8 cellular contexts compared by ENCODE assay signal in the genomic region with DNA sequence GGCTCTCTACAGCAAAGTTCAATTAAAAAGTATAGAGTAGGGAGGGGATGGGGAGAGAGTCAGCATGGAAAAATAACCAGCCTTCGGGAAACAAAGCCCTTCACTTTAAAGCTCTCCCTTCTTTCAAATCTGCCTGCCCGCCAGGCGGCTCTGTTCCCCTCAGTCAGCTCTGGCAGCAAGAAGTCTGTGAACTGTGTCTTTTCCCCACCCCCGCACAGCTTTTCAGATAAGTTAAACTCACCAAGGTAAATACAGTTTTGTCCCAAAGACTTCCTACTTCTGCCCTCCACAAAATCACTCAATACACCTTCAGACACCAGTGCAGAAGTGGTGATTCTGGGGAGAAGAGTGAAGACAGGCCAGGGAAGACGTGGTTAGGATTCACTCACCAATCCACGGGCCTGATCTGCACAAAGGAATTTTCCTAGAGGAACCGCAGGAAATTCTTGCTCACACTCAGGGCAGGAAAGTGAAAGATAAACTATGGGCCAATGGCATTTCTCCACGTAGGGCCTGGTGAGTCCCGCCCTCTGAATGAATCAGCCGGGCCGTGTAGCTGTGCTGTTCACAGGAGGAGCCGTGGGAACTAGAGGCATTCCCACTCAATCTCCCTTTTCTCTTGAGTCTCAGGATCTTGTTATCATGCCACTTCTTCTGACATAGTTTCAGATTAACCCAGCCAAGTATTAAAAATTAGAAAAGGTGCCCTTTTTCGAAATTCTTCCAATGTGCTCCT. TPM values are rescaled to one million over a fixed set of nuclear protein-coding genes. Genes with fewer than 3 reads are reported as not detected.
DNase-seq lines count a peak whose midpoint lies in the region; ATAC-seq and TF ChIP-seq lines count a peak whose summit lies in the region.

A gene with protein sequence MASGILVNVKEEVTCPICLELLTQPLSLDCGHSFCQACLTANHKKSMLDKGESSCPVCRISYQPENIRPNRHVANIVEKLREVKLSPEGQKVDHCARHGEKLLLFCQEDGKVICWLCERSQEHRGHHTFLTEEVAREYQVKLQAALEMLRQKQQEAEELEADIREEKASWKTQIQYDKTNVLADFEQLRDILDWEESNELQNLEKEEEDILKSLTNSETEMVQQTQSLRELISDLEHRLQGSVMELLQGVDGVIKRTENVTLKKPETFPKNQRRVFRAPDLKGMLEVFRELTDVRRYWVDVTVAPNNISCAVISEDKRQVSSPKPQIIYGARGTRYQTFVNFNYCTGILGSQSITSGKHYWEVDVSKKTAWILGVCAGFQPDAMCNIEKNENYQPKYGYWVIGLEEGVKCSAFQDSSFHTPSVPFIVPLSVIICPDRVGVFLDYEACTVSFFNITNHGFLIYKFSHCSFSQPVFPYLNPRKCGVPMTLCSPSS (minus strand): TSS at position 448 of the 736 bp plus-strand sequence. CDS start 4,897 bp downstream, outside the sequence.

- H3K36me3 Mint-ChIP-seq in naive B cell = peaks cover 0 to 4% of the 10 kb centered on the region in 2 donors
- H3K36me3 Mint-ChIP-seq in stimulated activated memory B cell treated with anti-CD40 and anti-IgM and Interleukin-4, amounts not matched to agents 10 μg/mL and 1 μg/mL and 100 μg/mL, for 72 hours = peaks cover 12% of the 10 kb centered on the region

- TF ChIP-seq CTCF in 22Rv1 (IDR thresholded peaks at IDR 0.05) = peak; percentile 78
- peak; percentile 49; the same call in 1 of the 2 replicates for TF ChIP-seq CTCF in PC-9 (conservative IDR thresholded peaks at IDR 0.05)
- TF ChIP-seq CTCF in esophagus squamous epithelium (IDR thresholded peaks at IDR 0.05) = peak; percentile 12 to 71 (median 62)

- H3K4me2 ChIP-seq in PC-9 = peak within 1 kb of the TSS; percentile 97

- H3K27me3 Mint-ChIP-seq in naive B cell = no peaks in the 10 kb centered on the region
- no peaks in the 10 kb centered on the region for H3K27me3 Mint-ChIP-seq in stimulated activated memory B cell treated with anti-CD40 and anti-IgM and Interleukin-4, amounts not matched to agents 10 μg/mL and 1 μg/mL and 100 μg/mL, for 72 hours

- CTCF ChIA-PET in PC-9 (lab: Charles Lee) = no interaction called here

- H3K4me1 Mint-ChIP-seq in naive B cell = peaks cover 35 to 49% (median 49%) of the 10 kb centered on the region in 3 donors
- H3K4me1 Mint-ChIP-seq in stimulated activated memory B cell treated with anti-CD40 and anti-IgM and Interleukin-4, amounts not matched to agents 10 μg/mL and 1 μg/mL and 100 μg/mL, for 72 hours = peaks cover 37% of the 10 kb centered on the region

- peak within 1 kb of the TSS; percentile 88 to 97 (median 94) for H3K4me3 Mint-ChIP-seq in naive B cell
- peak within 1 kb of the TSS; percentile 88 for H3K4me3 Mint-ChIP-seq in stimulated activated memory B cell treated with anti-CD40 and anti-IgM and Interleukin-4, amounts not matched to agents 10 μg/mL and 1 μg/mL and 100 μg/mL, for 72 hours

- intact Hi-C loops in PC-9 (cut with micrococcal nuclease; ENCODE audit: unreplicated experiment) = loop anchor here (1.0 to 2.0 kb wide), 2 partner anchors 63 to 88 kb away; partner anchors contain the start of gene TRIM6
- intact Hi-C loops in esophagus squamous epithelium (cut with DNase I) = loop anchor here (5.0 kb wide), 1 partner anchor 82 kb away; no protein-coding TSS in a partner anchor

- WGBS in esophagus squamous epithelium, 2 donors = 0 to 1% methylated on average over 13 of the region's 13 CpGs

- peak in 1 of 4 donors; percentile 48 for TF ChIP-seq POLR2A in esophagus squamous epithelium (IDR thresholded peaks at IDR 0.05)

- H3K27ac ChIP-seq in 22Rv1 (peak within 1 kb of the TSS; percentile 88), PC-9 (peak within 1 kb of the TSS; percentile 93), esophagus squamous epithelium (peak within 1 kb of the TSS; percentile 86 to 96 (median 94))

- POLR2A ChIA-PET in PC-9 (lab: Charles Lee; ENCODE audit: unreplicated experiment) = interaction anchor here (0.6 to 0.9 kb wide), 3 partner anchors 60 to 477 kb away, joined by 3 to 7 read pairs (median 3); partner anchors contain the start of gene TRIM34

- H3F3A ChIP-seq in PC-9 (ENCODE audit: insufficient read depth, low read depth) = peaks cover 16% of the 10 kb centered on the region; the same call in 1 of the 2 replicates

- no peaks in the 10 kb centered on the region for H4K20me1 ChIP-seq in PC-9 (ENCODE audit: insufficient read depth)

- TSS peak; percentile 73 for BruUV-seq in PC-9 (replicated peaks; lab: Mats Ljungman, UMichigan)

- H3K4me1 ChIP-seq in PC-9 (replicated peaks; ENCODE audit: insufficient read depth) (peaks cover 14% of the 10 kb centered on the region), esophagus squamous epithelium (peaks cover 17 to 44% (median 19%) of the 10 kb centered on the region in 3 donors)

- H3K4me3 ChIP-seq in PC-9 (peak within 1 kb of the TSS; percentile 61), esophagus squamous epithelium (peak within 1 kb of the TSS; percentile 36 to 66 (median 50))

- ATAC-seq in GM18517 (IDR thresholded peaks at IDR 0.05; ENCODE audit: unreplicated experiment) (peak; percentile 64), HG03045 (IDR thresholded peaks at IDR 0.05; ENCODE audit: unreplicated experiment) (peak; percentile 74), naive B cell (ENCODE audit: low read depth in 2 of 2) (peak; percentile 61 to 68)
- ATAC-seq in stimulated activated memory B cell treated with anti-CD40 and anti-IgM and Interleukin-4, amounts not matched to agents 10 μg/mL and 1 μg/mL and 100 μg/mL, for 72 hours = peak; percentile 90

- no peaks in the 10 kb centered on the region for H3K9me2 ChIP-seq in PC-9 (ENCODE audit: insufficient read depth)

- H3K9me3 ChIP-seq in PC-9 (ENCODE audit: insufficient read depth, low read depth) (no peaks in the 10 kb centered on the region), esophagus squamous epithelium (no peaks in the 10 kb centered on the region)

- H2AFZ ChIP-seq in PC-9 = peak within 1 kb of the TSS; percentile 63

- peak within 1 kb of the TSS; percentile 89 to 98 (median 96) for H3K27ac Mint-ChIP-seq in naive B cell
- peak within 1 kb of the TSS; percentile 85 for H3K27ac Mint-ChIP-seq in stimulated activated memory B cell treated with anti-CD40 and anti-IgM and Interleukin-4, amounts not matched to agents 10 μg/mL and 1 μg/mL and 100 μg/mL, for 72 hours

- H3K9me3 Mint-ChIP-seq in naive B cell = no peaks in the 10 kb centered on the region
- no peaks in the 10 kb centered on the region for H3K9me3 Mint-ChIP-seq in stimulated activated memory B cell treated with anti-CD40 and anti-IgM and Interleukin-4, amounts not matched to agents 10 μg/mL and 1 μg/mL and 100 μg/mL, for 72 hours

- peaks cover 15% of the 10 kb centered on the region; the same call in 1 of the 2 replicates for H3K79me2 ChIP-seq in PC-9 (ENCODE audit: low read depth)

- H3K36me3 ChIP-seq in PC-9 (ENCODE audit: low read depth) (no peaks in the 10 kb centered on the region), esophagus squamous epithelium (peaks cover 0 to 6% (median 0%) of the 10 kb centered on the region in 3 donors)

- DNase-seq in PC-9 (peak; percentile 66 to 89), esophagus squamous epithelium (lab: John Stamatoyannopoulos, UW) (peak; percentile 21), naive B cell (peak; percentile 83)
- DNase-seq in activated T-cell treated with anti-CD3 and anti-CD28 coated beads, Interleukin-2, amount 50 U/mL, for 48 hours = peak; percentile 83 to 84

- no peaks in the 10 kb centered on the region for H3K27me3 ChIP-seq in PC-9 (ENCODE audit: insufficient read depth, low read depth)
- H3K27me3 ChIP-seq in esophagus squamous epithelium = no peaks in the 10 kb centered on the region

RNA-seq across cellular contexts. Expression of the gene that starts here (rescaled TPM):
- total RNA-seq in PC-9 (2021) (19.1 and 20.5 TPM in 2 replicates), esophagus squamous epithelium (10 to 100 TPM; 12.6 to 15.7 (median 14.9) TPM)
- polyA plus RNA-seq in naive B cell (ENCODE audit: low read depth in 6 of 6) = 10 to 100 TPM in 1 of 6 donors, 1 to 10 TPM in 5; 5.0 to 10.2 (median 7.9) TPM

Comparison
In these comparisons a context has a peak if more than half of its experiments do, and no peak if none do; other contexts are left out.
1. Peak in every context shown above with its lines: DNase-seq, ATAC-seq, H3K4me3 ChIP-seq and H3K27ac ChIP-seq.
2. DNase-seq: peak in every context shown above with its lines; median percentile 84 in activated T-cell treated with anti-CD3 and anti-CD28 coated beads, Interleukin-2, amount 50 U/mL, for 48 hours; 83 in naive B cell; 78 in PC-9; 21 in esophagus squamous epithelium.